In the genomic region with DNA sequence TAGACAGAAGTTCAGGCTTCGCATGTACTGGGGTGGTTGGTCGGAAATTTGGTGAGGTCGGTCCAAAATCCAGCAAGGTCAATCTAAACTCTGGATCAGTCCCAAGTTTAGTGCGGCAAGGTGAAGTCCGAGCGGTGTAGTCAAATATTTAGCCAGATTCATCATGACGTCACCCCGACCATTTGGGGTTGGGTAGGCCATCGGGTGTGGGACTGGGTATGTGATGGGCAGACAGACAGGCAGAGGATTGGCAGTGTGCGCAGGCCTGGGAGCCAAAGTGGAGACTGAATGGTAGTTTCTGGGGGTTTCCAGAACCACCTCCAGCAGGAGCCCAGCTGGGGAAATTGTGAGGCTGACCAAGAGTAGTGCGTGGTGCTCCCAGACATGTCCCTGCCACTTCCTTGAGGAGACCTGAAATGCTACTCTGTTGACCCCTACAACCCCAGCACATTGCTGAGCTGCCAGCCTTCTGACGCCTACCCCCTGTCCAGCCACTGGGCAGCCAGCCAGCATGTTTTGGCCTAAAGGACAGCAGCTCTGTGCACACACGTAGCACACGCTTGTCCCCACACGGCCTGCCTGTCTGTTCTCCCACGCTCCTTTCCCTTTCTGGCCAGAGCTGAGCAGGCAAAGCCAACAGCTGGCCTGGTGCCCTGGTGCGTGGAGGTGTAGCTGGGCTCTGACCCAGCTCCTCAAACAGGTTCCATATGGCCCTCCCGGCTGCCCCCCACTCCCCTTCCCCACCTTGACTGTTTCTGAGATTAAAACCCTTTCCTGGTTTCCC, we compare ENCODE assay signal across 13 cellular contexts. TPM values are rescaled to one million over a fixed set of nuclear protein-coding genes. Genes with fewer than 3 reads are reported as not detected.
A peak's percentile ranks its signal among the peaks of the same experiment; 100 is the strongest.
DNase-seq lines count a peak whose midpoint lies in the region; ATAC-seq and TF ChIP-seq lines count a peak whose summit lies in the region.
"Had no signal": no experiment of that assay in that cellular context is flagged by ENCODE, and none has a peak within 500 bp of the region (broad histone marks: within the 10 kb centered on the region; RNA-seq: fewer than 3 reads in every experiment).

No MANE protein-coding gene starts in this region.

- no peaks in the 10 kb centered on the region for H3K9me3 ChIP-seq in WERI-Rb-1 (ENCODE audit: severe bottlenecking)
- H3K9me3 ChIP-seq: esophagus muscularis mucosa, SJSA1 had no signal

- no peak overlapping the region for H3K4me3 ChIP-seq in WERI-Rb-1 (ENCODE audit: low read depth, low read length)
- no peak overlapping the region for H3K4me3 ChIP-seq in fibroblast of pulmonary artery (replicated peaks; ENCODE audit: low read depth, low read length)
- H3K4me3 ChIP-seq: esophagus muscularis mucosa, SJSA1 had no signal

- H3K27ac ChIP-seq in WERI-Rb-1, result no peak overlapping the region
- H3K27ac ChIP-seq: esophagus muscularis mucosa, SJSA1 had no signal

- ATAC-seq in activated CD4-positive, CD25-positive, alpha-beta regulatory T cell treated with anti-CD3 and anti-CD28 coated beads, Interleukin-2, amount 50 U/mL, for 24 hours, result no peak
- ATAC-seq in HG03354 (IDR thresholded peaks at IDR 0.05; ENCODE audit: poor library complexity, severe bottlenecking, unreplicated experiment), result no peak

- no peak for TF ChIP-seq CTCF in WERI-Rb-1 (IDR thresholded peaks at IDR 0.05; ENCODE audit: low read depth, low read length)
- no peak for TF ChIP-seq CTCF in fibroblast of pulmonary artery (IDR thresholded peaks at IDR 0.05; ENCODE audit: low read length, missing control alignments)

- DNase-seq in WERI-Rb-1 (peak; percentile 47), fibroblast of pulmonary artery (ENCODE audit: low read depth) (peak; percentile 30), myocyte (ENCODE audit: low read depth) (peak; percentile 22), ureter (ENCODE audit: low spot score) (peak; percentile 55), medulla oblongata (ENCODE audit: extremely low spot score) (no peak)
- DNase-seq: activated CD4-positive, alpha-beta T cell treated with anti-CD3 and anti-CD28 coated beads, Interleukin-2, amount 50 U/mL, for 48 hours; activated naive CD8-positive, alpha-beta T cell treated with anti-CD3 and anti-CD28 coated beads, Interleukin-2, amount 10 ng/mL, durations not matched to agents 7 days and 5 days; DMS53; NCI-H345 had no signal

- no peaks in the 10 kb centered on the region for H3K27me3 ChIP-seq in WERI-Rb-1 (ENCODE audit: insufficient read depth, low read depth, severe bottlenecking)
- H3K27me3 ChIP-seq: esophagus muscularis mucosa had no signal

- no peaks in the 10 kb centered on the region for H3K36me3 ChIP-seq in WERI-Rb-1
- H3K36me3 ChIP-seq: esophagus muscularis mucosa, SJSA1 had no signal

RNA-seq across cellular contexts. Expression of a gene that starts 55.9 kb away (rescaled TPM):
- total RNA-seq in myocyte (not detected in 2 replicates), ureter (5.6 TPM)
- 0.79 TPM for polyA plus RNA-seq in myocyte (2012)
